9 cellular contexts compared by ENCODE assay signal in genomic region chr20:53865905-53866786, GRCh38.
DNase-seq lines count a peak whose midpoint lies in the region; ATAC-seq, FAIRE-seq and TF ChIP-seq lines count a peak whose summit lies in the region.
"Had no signal": no experiment of that assay in that cellular context is flagged by ENCODE, and none has a peak within 500 bp of the region (broad histone marks: within the 10 kb centered on the region; RNA-seq: fewer than 3 reads in every experiment).

No MANE protein-coding gene starts in this region.

- H3K36me3 Mint-ChIP-seq in activated CD4-positive, alpha-beta T cell treated with anti-CD3 and anti-CD28 coated beads, Interleukin-2, amount 10 ng/mL, durations not matched to agents 7 days and 5 days (ENCODE audit: low read depth): no peaks in the 10 kb centered on the region

- POLR2A ChIA-PET in activated CD4-positive, alpha-beta T cell treated with anti-CD3 and anti-CD28 coated beads, Interleukin-2, amount 10 ng/mL, durations not matched to agents 7 days and 5 days (lab: Charles Lee): no interaction called here

- ATAC-seq in left lung (peak; percentile 76), HG02973 (IDR thresholded peaks at IDR 0.05; ENCODE audit: unreplicated experiment) (no peak)

- H3K27ac ChIP-seq in left lung (peak overlapping the region; percentile 76), testis (peak overlapping the region; percentile 31 to 83)

- H3K9me3 ChIP-seq in left lung: no peaks in the 10 kb centered on the region
- H3K9me3 ChIP-seq in testis: no peaks in the 10 kb centered on the region

- H3K27me3 ChIP-seq in bronchial epithelial cell (ENCODE audit: control insufficient read depth, insufficient read depth, low read length) (no peaks in the 10 kb centered on the region), left lung (no peaks in the 10 kb centered on the region), testis (no peaks in the 10 kb centered on the region)

- peak overlapping the region; percentile 45 for H3K4me3 Mint-ChIP-seq in activated CD4-positive, alpha-beta T cell treated with anti-CD3 and anti-CD28 coated beads, Interleukin-2, amount 10 ng/mL, durations not matched to agents 7 days and 5 days

- TF ChIP-seq CTCF in bronchial epithelial cell (IDR thresholded peaks at IDR 0.05; ENCODE audit: insufficient read depth, low read length, severe bottlenecking): no peak
- no peak for TF ChIP-seq CTCF in left lung (IDR thresholded peaks at IDR 0.05)
- TF ChIP-seq CTCF in testis (IDR thresholded peaks at IDR 0.05): no peak

- no peak for FAIRE-seq in bronchial epithelial cell (lab: Jason Lieb, UNC)
- FAIRE-seq: endometrium had no signal

- CTCF ChIA-PET in activated CD4-positive, alpha-beta T cell treated with anti-CD3 and anti-CD28 coated beads, Interleukin-2, amount 10 ng/mL, durations not matched to agents 7 days and 5 days (lab: Charles Lee): interaction anchor here (0.9 to 3.0 kb wide), 8 partner anchors 9 to 245 kb away, joined by 3 to 14 read pairs (median 3); no protein-coding TSS in a partner anchor

- H3K4me3 ChIP-seq in bronchial epithelial cell (ENCODE audit: low read depth, low read length): no peak overlapping the region
- H3K4me3 ChIP-seq in left lung: no peak overlapping the region
- no peak overlapping the region for H3K4me3 ChIP-seq in testis

- H3K36me3 ChIP-seq in bronchial epithelial cell (ENCODE audit: control insufficient read depth, insufficient read depth, low read length) (no peaks in the 10 kb centered on the region), left lung (no peaks in the 10 kb centered on the region), testis (ENCODE audit: low read depth, missing control alignments) (no peaks in the 10 kb centered on the region)

- H3K4me1 ChIP-seq in left lung: peaks cover 15 to 42% of the 10 kb centered on the region in 2 donors
- peaks cover 15% of the 10 kb centered on the region for H3K4me1 ChIP-seq in testis

- H3K4me1 Mint-ChIP-seq in activated CD4-positive, alpha-beta T cell treated with anti-CD3 and anti-CD28 coated beads, Interleukin-2, amount 10 ng/mL, durations not matched to agents 7 days and 5 days: peaks cover 66% of the 10 kb centered on the region

- no peak for TF ChIP-seq POLR2A in testis (IDR thresholded peaks at IDR 0.05)

- no peaks in the 10 kb centered on the region for H3K9me3 Mint-ChIP-seq in activated CD4-positive, alpha-beta T cell treated with anti-CD3 and anti-CD28 coated beads, Interleukin-2, amount 10 ng/mL, durations not matched to agents 7 days and 5 days

- H3K27ac Mint-ChIP-seq in activated CD4-positive, alpha-beta T cell treated with anti-CD3 and anti-CD28 coated beads, Interleukin-2, amount 10 ng/mL, durations not matched to agents 7 days and 5 days: peak overlapping the region; percentile 88

- no peak for DNase-seq in activated CD4-positive, alpha-beta T cell treated with anti-CD3 and anti-CD28 coated beads, Interleukin-2, amount 10 ng/mL, durations not matched to agents 7 days and 5 days
- no peak for DNase-seq in activated CD4-positive, alpha-beta T cell treated with anti-CD3 and anti-CD28 coated beads for 1 hour
- DNase-seq in NCI-H82 (lab: John Stamatoyannopoulos, UW) (peak; percentile 90), bronchial epithelial cell (ENCODE audit: low read depth) (peak; percentile 89), left lung (peak in 1 of 2 donors; percentile 44), testis (no peak), cerebellum (ENCODE audit: low spot score) (no peak)

- H3K27me3 Mint-ChIP-seq in activated CD4-positive, alpha-beta T cell treated with anti-CD3 and anti-CD28 coated beads, Interleukin-2, amount 10 ng/mL, durations not matched to agents 7 days and 5 days: no peaks in the 10 kb centered on the region

- intact Hi-C loops in left lung (cut with DNase I) (no loop called here), testis (cut with DNase I; ENCODE audit: low total_unique reads) (no loop called here)

- 9 to 17% methylated on average over 7 of the region's 7 CpGs for WGBS in testis, 2 donors

Comparison
In these comparisons a context has a peak if more than half of its experiments do, and no peak if none do; other contexts are left out.
1. DNase-seq: peak in NCI-H82 (single experiment) and bronchial epithelial cell (single experiment); none in activated CD4-positive, alpha-beta T cell treated with anti-CD3 and anti-CD28 coated beads, Interleukin-2, amount 10 ng/mL, durations not matched to agents 7 days and 5 days (single experiment), activated CD4-positive, alpha-beta T cell treated with anti-CD3 and anti-CD28 coated beads for 1 hour (single experiment), testis (single experiment) and cerebellum (single experiment).